ENCODE assay signal across 8 cellular contexts in genomic region chr13:114078501-114079451, GRCh38. TPM values are rescaled to one million over a fixed set of nuclear protein-coding genes. Genes with fewer than 3 reads are reported as not detected.
DNase-seq lines count a peak whose midpoint lies in the region; ATAC-seq and TF ChIP-seq lines count a peak whose summit lies in the region.

No MANE protein-coding gene starts in this region.

- no peak for TF ChIP-seq CTCF in AG10803 (conservative IDR thresholded peaks at IDR 0.05; ENCODE audit: low read length)
- no peak for TF ChIP-seq CTCF in endothelial cell (IDR thresholded peaks at IDR 0.05; ENCODE audit: unreplicated experiment)
- TF ChIP-seq CTCF in natural killer cell (IDR thresholded peaks at IDR 0.05), result no peak

- H3K4me3 ChIP-seq in AG10803 (ENCODE audit: low read length), result peak overlapping the region; percentile 20
- H3K4me3 ChIP-seq in MG63, result no peak overlapping the region

- H3K4me1 Mint-ChIP-seq in endothelial cell (ENCODE audit: unreplicated experiment) (peaks cover 13% of the 10 kb centered on the region), natural killer cell (peaks cover 62 to 80% of the 10 kb centered on the region in 2 donors)

- H3K27me3 Mint-ChIP-seq in endothelial cell (ENCODE audit: unreplicated experiment) (peaks cover 6% of the 10 kb centered on the region), natural killer cell (ENCODE audit: low read depth in 2 of 2) (no peaks in the 10 kb centered on the region)

- ATAC-seq in natural killer cell (peak; percentile 43 to 57 (median 49)), HG03439 (IDR thresholded peaks at IDR 0.05; ENCODE audit: unreplicated experiment) (no peak), GM18907 (IDR thresholded peaks at IDR 0.05; ENCODE audit: unreplicated experiment) (no peak), GM18870 (IDR thresholded peaks at IDR 0.05; ENCODE audit: unreplicated experiment) (no peak)

- peaks cover 29% of the 10 kb centered on the region for H3K36me3 Mint-ChIP-seq in endothelial cell (ENCODE audit: low read depth, unreplicated experiment)
- H3K36me3 Mint-ChIP-seq in natural killer cell, result peaks cover 13% of the 10 kb centered on the region

- peak overlapping the region; percentile 61 for H3K27ac Mint-ChIP-seq in endothelial cell (ENCODE audit: unreplicated experiment)
- H3K27ac Mint-ChIP-seq in natural killer cell, result peak overlapping the region; percentile 92 to 93

- H3K9me3 Mint-ChIP-seq in endothelial cell (ENCODE audit: unreplicated experiment), result no peaks in the 10 kb centered on the region
- H3K9me3 Mint-ChIP-seq in natural killer cell, result no peaks in the 10 kb centered on the region

- peaks cover 3% of the 10 kb centered on the region; the same call in 1 of the 2 replicates for H3K36me3 ChIP-seq in MG63

- H3K27me3 ChIP-seq in MG63, result no peaks in the 10 kb centered on the region

- intact Hi-C loops in natural killer cell (cut with micrococcal nuclease), result no loop called here

- H3K4me3 Mint-ChIP-seq in endothelial cell (ENCODE audit: unreplicated experiment) (no peak overlapping the region), natural killer cell (peak overlapping the region; percentile 79)

- no peaks in the 10 kb centered on the region for H3K9me3 ChIP-seq in MG63

- peak; percentile 69 for DNase-seq in AG10803 (ENCODE audit: low read depth)
- peak; percentile 89 for DNase-seq in MG63
- DNase-seq in endothelial cell (ENCODE audit: low spot score), result no peak
- no peak for DNase-seq in natural killer cell
- no peak for DNase-seq in medulla oblongata (ENCODE audit: extremely low spot score)

RNA-seq across cellular contexts. Expression of gene RASA3, which starts 53.6 kb away (rescaled TPM):
- 18.8 and 21.7 TPM in 2 replicates for total RNA-seq in MG63 (2014; rRNA removed; shearing (Covaris generic); ENCODE audit: low replicate concordance)
- total RNA-seq in endothelial cell (ENCODE audit: unreplicated experiment), result 34.0 TPM
- 100 to 1,000 TPM; 252 to 277 (median 274) TPM for total RNA-seq in natural killer cell

Comparison
In these comparisons a context has a peak if more than half of its experiments do, and no peak if none do; other contexts are left out.
1. DNase-seq: peak in AG10803 (single experiment) and MG63 (single experiment); none in endothelial cell (single experiment), natural killer cell (single experiment) and medulla oblongata (single experiment).
2. ATAC-seq: peak in natural killer cell (3 of 3); none in HG03439 (single experiment), GM18907 (single experiment) and GM18870 (single experiment).